8 cellular contexts compared by ENCODE assay signal in genomic region chr10:22436526-22436892, GRCh38.
DNase-seq lines count a peak whose midpoint lies in the region; ATAC-seq and TF ChIP-seq lines count a peak whose summit lies in the region.

No MANE protein-coding gene starts in this region.

- H3K9me3 Mint-ChIP-seq in type B pancreatic cell = peaks cover 5% of the 10 kb centered on the region

- H3K36me3 ChIP-seq in body of pancreas (replicated peaks in 1 of 2; ENCODE audit: insufficient read depth in 1 of 2, low read depth in 2 of 2) (no peaks in the 10 kb centered on the region), lower lobe of right lung (no peaks in the 10 kb centered on the region)

- H3K9me3 ChIP-seq in body of pancreas = no peaks in the 10 kb centered on the region
- H3K9me3 ChIP-seq in lower lobe of right lung = no peaks in the 10 kb centered on the region

- DNase-seq in Ammon's horn (ENCODE audit: low spot score) (peak; percentile 37), HL-60 (ENCODE audit: low read depth in 1 of 2, low spot score in 1 of 2) (no peak), body of pancreas (no peak), lower lobe of right lung (no peak), type B pancreatic cell (ENCODE audit: extremely low spot score, unreplicated experiment) (no peak), medulla oblongata (ENCODE audit: extremely low spot score) (no peak), AG20443 (ENCODE audit: low spot score) (no peak)

- WGBS in body of pancreas, 2 donors = 23 to 32% methylated on average over 9 to 34 of the region's 35 CpGs

- no peaks in the 10 kb centered on the region for H3K27me3 Mint-ChIP-seq in type B pancreatic cell

- intact Hi-C loops in body of pancreas (cut with DNase I) (no loop called here), lower lobe of right lung (cut with DNase I) (no loop called here)

- no peaks in the 10 kb centered on the region for H3K27me3 ChIP-seq in HL-60 (ENCODE audit: insufficient read depth, poor library complexity, severe bottlenecking)
- no peaks in the 10 kb centered on the region for H3K27me3 ChIP-seq in body of pancreas
- no peaks in the 10 kb centered on the region for H3K27me3 ChIP-seq in lower lobe of right lung (ENCODE audit: low read depth)

- peaks cover 23% of the 10 kb centered on the region for H3K4me1 Mint-ChIP-seq in type B pancreatic cell (ENCODE audit: unreplicated experiment)

- H3K36me3 Mint-ChIP-seq in type B pancreatic cell = no peaks in the 10 kb centered on the region

- ATAC-seq in GM19395 (IDR thresholded peaks at IDR 0.05; ENCODE audit: unreplicated experiment) (peak; percentile 50), body of pancreas (peak; percentile 36), lower lobe of right lung (peak; percentile 60 to 75)

- H3K4me3 Mint-ChIP-seq in type B pancreatic cell = peak overlapping the region; percentile 63

- TF ChIP-seq CTCF in HL-60 (IDR thresholded peaks at IDR 0.05; ENCODE audit: insufficient read depth, low read length) (no peak), body of pancreas (IDR thresholded peaks at IDR 0.05) (no peak), lower lobe of right lung (IDR thresholded peaks at IDR 0.05) (no peak), type B pancreatic cell (conservative IDR thresholded peaks at IDR 0.05) (peak; percentile 16)

- no peak overlapping the region for H3K27ac Mint-ChIP-seq in type B pancreatic cell

- H3K27ac ChIP-seq in HL-60 (replicated peaks) = peak overlapping the region; percentile 57
- peak overlapping the region; percentile 75 to 94 (median 89) for H3K27ac ChIP-seq in body of pancreas
- peak overlapping the region; percentile 99 for H3K27ac ChIP-seq in lower lobe of right lung

- no peak for TF ChIP-seq POLR2A in body of pancreas (IDR thresholded peaks at IDR 0.05)

- H3K4me1 ChIP-seq in body of pancreas = peaks cover 16% of the 10 kb centered on the region
- peaks cover 29% of the 10 kb centered on the region for H3K4me1 ChIP-seq in lower lobe of right lung

- H3K4me3 ChIP-seq in HL-60 (replicated peaks; ENCODE audit: insufficient read depth, low read length) (peak overlapping the region; percentile 53), body of pancreas (peak overlapping the region; percentile 16 to 54), lower lobe of right lung (peak overlapping the region; percentile 82)
